ENCODE assay signal across 36 cellular contexts in the genomic region with DNA sequence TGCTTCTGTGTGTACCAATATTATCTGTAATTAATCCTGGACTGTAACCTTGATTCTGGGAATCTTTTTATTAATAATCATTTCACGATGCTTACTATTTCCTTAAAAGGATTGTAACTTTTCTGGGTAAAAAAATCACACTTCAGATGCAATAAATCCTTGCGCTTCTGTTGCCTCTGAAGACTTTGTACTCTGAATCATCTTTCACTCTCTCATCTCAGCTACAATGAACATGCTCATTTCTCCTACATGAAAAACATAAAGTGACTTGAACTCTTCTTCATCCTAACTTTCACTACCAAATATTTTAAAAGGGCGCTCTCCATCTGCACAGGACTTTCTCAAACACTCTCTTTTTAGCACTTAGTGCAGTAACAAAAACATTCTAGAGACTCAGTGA. TPM values are rescaled to one million over a fixed set of nuclear protein-coding genes. Genes with fewer than 3 reads are reported as not detected.
"Had no signal": no experiment of that assay in that cellular context is flagged by ENCODE, and none has a peak within 500 bp of the region (broad histone marks: within the 10 kb centered on the region; RNA-seq: fewer than 3 reads in every experiment).

No MANE protein-coding gene starts in this region.

- H3K36me3 Mint-ChIP-seq: activated CD8-positive, alpha-beta memory T cell treated with anti-CD3 and anti-CD28 coated beads, Interleukin-2, amount 10 ng/mL, durations not matched to agents 7 days and 5 days; activated naive CD4-positive, alpha-beta T cell treated with anti-CD3 and anti-CD28 coated beads, Interleukin-2, amount 10 ng/mL, durations not matched to agents 7 days and 5 days; activated naive CD4-positive, alpha-beta T cell treated with anti-CD3 and anti-CD28 coated beads, Interleukin-2, amount 50 U/mL, for 24 hours; activated naive CD8-positive, alpha-beta T cell; activated naive CD8-positive, alpha-beta T cell treated with anti-CD3 and anti-CD28 coated beads, Interleukin-2, amount 10 ng/mL, durations not matched to agents 7 days and 5 days; brain; WTC11 had no signal

- H3K27me3 ChIP-seq: ascending aorta, cardiac muscle cell had no signal

- H3K9me3 ChIP-seq: ascending aorta had no signal

- H3K9me3 Mint-ChIP-seq: activated CD4-positive, alpha-beta memory T cell treated with anti-CD3 and anti-CD28 coated beads, Interleukin-2, amount 10 ng/mL, durations not matched to agents 7 days and 5 days; activated CD4-positive, alpha-beta T cell treated with anti-CD3 and anti-CD28 coated beads, Interleukin-2, amount 10 ng/mL, durations not matched to agents 24 days and 14 days; activated naive CD4-positive, alpha-beta T cell treated with anti-CD3 and anti-CD28 coated beads, Interleukin-2, amount 10 ng/mL, durations not matched to agents 7 days and 5 days; activated naive CD4-positive, alpha-beta T cell treated with anti-CD3 and anti-CD28 coated beads, Interleukin-2, amount 50 U/mL, for 24 hours; activated naive CD8-positive, alpha-beta T cell treated with anti-CD3 and anti-CD28 coated beads, Interleukin-2, amount 10 ng/mL, durations not matched to agents 7 days and 5 days; activated naive CD8-positive, alpha-beta T cell treated with anti-CD3 and anti-CD28 coated beads, Interleukin-2, amount 50 U/mL, for 24 hours; activated T-cell treated with anti-CD3 and anti-CD28 coated beads, Interleukin-2, amount 50 U/mL, for 24 hours; activated T-helper 2 cell treated with anti-CD3 and anti-CD28 coated beads, Interferon-gamma antibody, Interleukin-2, Interleukin-4, amounts not matched to agents 10 μg/mL and 5 μg/mL and 100 μg/mL, durations not matched to agents 14 hours and 24 hours and 36 hours; brain; central memory CD8-positive, alpha-beta T cell; T-helper 2 cell treated with Interferon-gamma antibody and Interleukin-4, amounts not matched to agents 5 μg/mL and 100 μg/mL, for 36 hours; WTC11 had no signal

- H3K27ac Mint-ChIP-seq: activated CD4-positive, alpha-beta memory T cell treated with anti-CD3 and anti-CD28 coated beads, Interleukin-2, amount 10 ng/mL, durations not matched to agents 7 days and 5 days; activated CD4-positive, alpha-beta T cell treated with anti-CD3 and anti-CD28 coated beads, Interleukin-2, amount 10 ng/mL, durations not matched to agents 24 days and 14 days; activated CD8-positive, alpha-beta memory T cell treated with anti-CD3 and anti-CD28 coated beads, Interleukin-2, amount 10 ng/mL, durations not matched to agents 7 days and 5 days; activated CD8-positive, alpha-beta T cell treated with anti-CD3 and anti-CD28 coated beads, Interleukin-2, amount 10 ng/mL, durations not matched to agents 7 days and 5 days; activated naive CD4-positive, alpha-beta T cell treated with anti-CD3 and anti-CD28 coated beads, Interleukin-2, amount 10 ng/mL, durations not matched to agents 7 days and 5 days; activated naive CD4-positive, alpha-beta T cell treated with anti-CD3 and anti-CD28 coated beads, Interleukin-2, amount 50 U/mL, for 24 hours; activated naive CD8-positive, alpha-beta T cell; activated naive CD8-positive, alpha-beta T cell treated with anti-CD3 and anti-CD28 coated beads, Interleukin-2, amount 10 ng/mL, durations not matched to agents 7 days and 5 days; activated naive CD8-positive, alpha-beta T cell treated with anti-CD3 and anti-CD28 coated beads, Interleukin-2, amount 50 U/mL, for 24 hours; activated T-cell treated with anti-CD3 and anti-CD28 coated beads, Interleukin-2, amount 50 U/mL, for 24 hours; activated T-helper 2 cell treated with anti-CD3 and anti-CD28 coated beads, Interferon-gamma antibody, Interleukin-2, Interleukin-4, amounts not matched to agents 10 μg/mL and 5 μg/mL and 100 μg/mL, durations not matched to agents 14 hours and 24 hours and 36 hours; brain; T-helper 2 cell treated with Interferon-gamma antibody and Interleukin-4, amounts not matched to agents 5 μg/mL and 100 μg/mL, for 36 hours; WTC11 had no signal

- H3K4me1 Mint-ChIP-seq: activated CD4-positive, alpha-beta memory T cell treated with anti-CD3 and anti-CD28 coated beads, Interleukin-2, amount 10 ng/mL, durations not matched to agents 7 days and 5 days; activated CD4-positive, alpha-beta T cell treated with anti-CD3 and anti-CD28 coated beads, Interleukin-2, amount 10 ng/mL, durations not matched to agents 24 days and 14 days; activated CD8-positive, alpha-beta memory T cell treated with anti-CD3 and anti-CD28 coated beads, Interleukin-2, amount 10 ng/mL, durations not matched to agents 7 days and 5 days; activated naive CD4-positive, alpha-beta T cell treated with anti-CD3 and anti-CD28 coated beads, Interleukin-2, amount 10 ng/mL, durations not matched to agents 7 days and 5 days; activated naive CD4-positive, alpha-beta T cell treated with anti-CD3 and anti-CD28 coated beads, Interleukin-2, amount 50 U/mL, for 24 hours; activated naive CD8-positive, alpha-beta T cell treated with anti-CD3 and anti-CD28 coated beads, Interleukin-2, amount 10 ng/mL, durations not matched to agents 7 days and 5 days; activated naive CD8-positive, alpha-beta T cell treated with anti-CD3 and anti-CD28 coated beads, Interleukin-2, amount 50 U/mL, for 24 hours; brain; central memory CD8-positive, alpha-beta T cell had no signal

- ATAC-seq: activated CD8-positive, alpha-beta memory T cell treated with anti-CD3 and anti-CD28 coated beads, Interleukin-2, amount 10 ng/mL, durations not matched to agents 7 days and 5 days; activated CD8-positive, alpha-beta T cell treated with anti-CD3 and anti-CD28 coated beads, Interleukin-2, amount 10 ng/mL, durations not matched to agents 7 days and 5 days; activated naive CD8-positive, alpha-beta T cell treated with anti-CD3 and anti-CD28 coated beads, Interleukin-2, amount 50 U/mL, for 24 hours; WTC11 had no signal

- DNase-seq: activated CD4-positive, alpha-beta memory T cell treated with anti-CD3 and anti-CD28 coated beads, Interleukin-2, amount 10 ng/mL, durations not matched to agents 7 days and 5 days; activated CD4-positive, alpha-beta T cell treated with anti-CD3 and anti-CD28 coated beads for 4 hours; activated CD4-positive, alpha-beta T cell treated with anti-CD3 and anti-CD28 coated beads, Interleukin-2, amount 10 ng/mL, durations not matched to agents 24 days and 14 days; activated CD4-positive, alpha-beta T cell treated with anti-CD3 and anti-CD28 coated beads, Interleukin-2, amount 50 U/mL, for 48 hours; activated CD4-positive, CD25-positive, alpha-beta regulatory T cell treated with anti-CD3 and anti-CD28 coated beads, Interleukin-2, amount 50 U/mL, for 72 hours; activated CD8-positive, alpha-beta memory T cell treated with anti-CD3 and anti-CD28 coated beads for 24 hours; activated CD8-positive, alpha-beta memory T cell treated with anti-CD3 and anti-CD28 coated beads, Interleukin-2, amount 10 ng/mL, durations not matched to agents 7 days and 5 days; activated CD8-positive, alpha-beta memory T cell treated with anti-CD3 and anti-CD28 coated beads, Interleukin-2, amount 50 U/mL, for 48 hours; activated CD8-positive, alpha-beta T cell treated with anti-CD3 and anti-CD28 coated beads, Interleukin-2, amount 10 ng/mL, durations not matched to agents 7 days and 5 days; activated effector memory CD4-positive, alpha-beta T cell treated with Interleukin-2 at 50 U/mL for 16 hours; activated gamma-delta T cell; activated naive CD4-positive, alpha-beta T cell treated with anti-CD3 and anti-CD28 coated beads, Interleukin-2, amount 10 ng/mL, durations not matched to agents 7 days and 5 days; activated naive CD4-positive, alpha-beta T cell treated with Interleukin-2 at 50 U/mL for 16 hours; activated naive CD8-positive, alpha-beta T cell treated with anti-CD3 and anti-CD28 coated beads, Interleukin-2, amount 10 ng/mL, durations not matched to agents 7 days and 5 days; activated naive CD8-positive, alpha-beta T cell treated with anti-CD3 and anti-CD28 coated beads, Interleukin-2, amount 50 U/mL, for 24 hours; activated T-cell treated with anti-CD3 and anti-CD28 coated beads, Interleukin-2, amount 50 U/mL, for 24 hours; activated T-cell treated with anti-CD3 and anti-CD28 coated beads, Interleukin-2, amount 50 U/mL, for 48 hours; amygdala; anterior cingulate cortex; caudate nucleus; cerebellar nuclear complex; T-helper 2 cell; T-helper 9 cell; WERI-Rb-1 had no signal

- H3K36me3 ChIP-seq: ascending aorta, cardiac muscle cell, WERI-Rb-1 had no signal

- H3K4me1 ChIP-seq: ascending aorta had no signal

- H3K27me3 Mint-ChIP-seq: activated CD4-positive, alpha-beta T cell treated with anti-CD3 and anti-CD28 coated beads, Interleukin-2, amount 10 ng/mL, durations not matched to agents 24 days and 14 days; activated naive CD4-positive, alpha-beta T cell treated with anti-CD3 and anti-CD28 coated beads, Interleukin-2, amount 10 ng/mL, durations not matched to agents 7 days and 5 days; activated naive CD8-positive, alpha-beta T cell had no signal

- H3K27ac ChIP-seq: ascending aorta, cardiac muscle cell, WERI-Rb-1 had no signal

- H3K4me3 ChIP-seq: ascending aorta, cardiac muscle cell had no signal

- H3K4me3 Mint-ChIP-seq: activated CD4-positive, alpha-beta memory T cell treated with anti-CD3 and anti-CD28 coated beads, Interleukin-2, amount 10 ng/mL, durations not matched to agents 7 days and 5 days; activated CD4-positive, alpha-beta T cell treated with anti-CD3 and anti-CD28 coated beads, Interleukin-2, amount 10 ng/mL, durations not matched to agents 24 days and 14 days; activated CD8-positive, alpha-beta memory T cell treated with anti-CD3 and anti-CD28 coated beads, Interleukin-2, amount 10 ng/mL, durations not matched to agents 7 days and 5 days; activated CD8-positive, alpha-beta T cell treated with anti-CD3 and anti-CD28 coated beads, Interleukin-2, amount 10 ng/mL, durations not matched to agents 7 days and 5 days; activated naive CD4-positive, alpha-beta T cell treated with anti-CD3 and anti-CD28 coated beads, Interleukin-2, amount 10 ng/mL, durations not matched to agents 7 days and 5 days; activated naive CD4-positive, alpha-beta T cell treated with anti-CD3 and anti-CD28 coated beads, Interleukin-2, amount 50 U/mL, for 24 hours; activated naive CD8-positive, alpha-beta T cell; activated naive CD8-positive, alpha-beta T cell treated with anti-CD3 and anti-CD28 coated beads, Interleukin-2, amount 10 ng/mL, durations not matched to agents 7 days and 5 days; activated naive CD8-positive, alpha-beta T cell treated with anti-CD3 and anti-CD28 coated beads, Interleukin-2, amount 50 U/mL, for 24 hours; activated T-cell treated with anti-CD3 and anti-CD28 coated beads, Interleukin-2, amount 50 U/mL, for 24 hours; brain; central memory CD8-positive, alpha-beta T cell; T-helper 2 cell treated with Interferon-gamma antibody and Interleukin-4, amounts not matched to agents 5 μg/mL and 100 μg/mL, for 36 hours; WTC11 had no signal

- FAIRE-seq: bronchial epithelial cell, TTC549 had no signal

RNA-seq across cellular contexts. Expression of gene GDA, which starts 50.0 kb away (rescaled TPM):
- total RNA-seq: activated CD4-positive, alpha-beta memory T cell treated with anti-CD3 and anti-CD28 coated beads, Interleukin-2, amount 10 ng/mL, durations not matched to agents 7 days and 5 days; activated CD4-positive, alpha-beta T cell treated with anti-CD3 and anti-CD28 coated beads, Interleukin-2, amount 10 ng/mL, durations not matched to agents 24 days and 14 days; activated CD8-positive, alpha-beta memory T cell treated with anti-CD3 and anti-CD28 coated beads, Interleukin-2, amount 10 ng/mL, durations not matched to agents 7 days and 5 days; activated CD8-positive, alpha-beta T cell treated with anti-CD3 and anti-CD28 coated beads, Interleukin-2, amount 10 ng/mL, durations not matched to agents 7 days and 5 days; activated naive CD8-positive, alpha-beta T cell treated with anti-CD3 and anti-CD28 coated beads, Interleukin-2, amount 10 ng/mL, durations not matched to agents 7 days and 5 days; ascending aorta; T-helper 1 cell treated with Interleukin-12 subunit alpha and Interleukin-12 subunit beta and Interleukin-4 antibody, amounts not matched to agents 30 ng/mL and 1 ng/mL, for 36 hours had no signal
